ENCODE assay signal across 2 cellular contexts in the genomic region with DNA sequence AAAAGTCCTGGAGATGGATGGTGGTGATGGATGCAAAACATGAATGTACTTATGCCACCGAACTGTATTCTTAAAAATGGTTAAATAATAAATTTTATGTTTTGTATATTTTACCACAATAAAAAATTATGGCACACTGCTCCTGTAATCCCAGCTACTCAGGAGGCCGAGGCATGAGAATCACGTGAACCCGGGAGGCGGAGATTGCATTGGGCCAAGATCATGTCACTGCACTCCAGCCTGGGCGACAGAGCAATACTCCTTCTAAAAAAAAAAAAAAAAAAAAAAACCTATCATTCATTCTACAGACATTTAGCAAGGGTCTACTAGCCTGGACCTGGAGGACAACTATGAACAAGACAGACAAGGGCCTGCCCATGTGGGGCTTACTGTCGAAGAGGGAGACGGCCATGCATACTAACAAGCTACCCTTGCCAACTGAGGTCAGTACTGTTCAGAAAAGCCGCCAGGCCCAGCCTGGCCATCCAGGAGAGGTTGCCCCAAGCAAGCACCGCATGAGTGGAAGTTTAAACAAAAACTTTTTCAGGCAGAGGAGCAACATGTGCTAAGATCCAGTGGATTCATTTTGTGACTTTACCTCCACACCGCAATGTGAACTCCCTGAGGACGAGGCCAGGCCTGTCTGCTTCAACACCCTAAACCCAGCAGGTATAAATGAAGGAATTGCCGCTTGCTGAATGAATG.
TF ChIP-seq lines count a peak whose summit lies in the region.

No MANE protein-coding gene starts in this region.

TF ChIP-seq in IMR-90, 13 proteins besides CTCF, POLR2A, EP300 and RAD21:
- TF ChIP-seq, protein P1, sequence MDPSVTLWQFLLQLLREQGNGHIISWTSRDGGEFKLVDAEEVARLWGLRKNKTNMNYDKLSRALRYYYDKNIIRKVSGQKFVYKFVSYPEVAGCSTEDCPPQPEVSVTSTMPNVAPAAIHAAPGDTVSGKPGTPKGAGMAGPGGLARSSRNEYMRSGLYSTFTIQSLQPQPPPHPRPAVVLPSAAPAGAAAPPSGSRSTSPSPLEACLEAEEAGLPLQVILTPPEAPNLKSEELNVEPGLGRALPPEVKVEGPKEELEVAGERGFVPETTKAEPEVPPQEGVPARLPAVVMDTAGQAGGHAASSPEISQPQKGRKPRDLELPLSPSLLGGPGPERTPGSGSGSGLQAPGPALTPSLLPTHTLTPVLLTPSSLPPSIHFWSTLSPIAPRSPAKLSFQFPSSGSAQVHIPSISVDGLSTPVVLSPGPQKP (IDR thresholded peaks at IDR 0.05; ENCODE audit: borderline replicate concordance, low read depth, low read length): no peak
- TF ChIP-seq MXI1 (IDR thresholded peaks at IDR 0.05; ENCODE audit: borderline replicate concordance, low read depth, low read length): no peak
- TF ChIP-seq NFE2L2 (IDR thresholded peaks at IDR 0.05; ENCODE audit: low read depth, low read length): no peak
- no peak for TF ChIP-seq CEBPB (IDR thresholded peaks at IDR 0.05; ENCODE audit: low read depth, low read length)
- TF ChIP-seq FOS (IDR thresholded peaks at IDR 0.05; ENCODE audit: low read depth, low read length): no peak
- TF ChIP-seq MAZ (IDR thresholded peaks at IDR 0.05; ENCODE audit: borderline replicate concordance, low read depth, low read length): no peak
- TF ChIP-seq CHD1 (IDR thresholded peaks at IDR 0.05; ENCODE audit: low read depth, low read length): no peak

TF ChIP-seq in HEK293T, 16 proteins besides CTCF, POLR2A, EP300 and RAD21 (continued from another document):
- TF ChIP-seq, protein P2, sequence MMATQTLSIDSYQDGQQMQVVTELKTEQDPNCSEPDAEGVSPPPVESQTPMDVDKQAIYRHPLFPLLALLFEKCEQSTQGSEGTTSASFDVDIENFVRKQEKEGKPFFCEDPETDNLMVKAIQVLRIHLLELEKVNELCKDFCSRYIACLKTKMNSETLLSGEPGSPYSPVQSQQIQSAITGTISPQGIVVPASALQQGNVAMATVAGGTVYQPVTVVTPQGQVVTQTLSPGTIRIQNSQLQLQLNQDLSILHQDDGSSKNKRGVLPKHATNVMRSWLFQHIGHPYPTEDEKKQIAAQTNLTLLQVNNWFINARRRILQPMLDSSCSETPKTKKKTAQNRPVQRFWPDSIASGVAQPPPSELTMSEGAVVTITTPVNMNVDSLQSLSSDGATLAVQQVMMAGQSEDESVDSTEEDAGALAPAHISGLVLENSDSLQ (IDR thresholded peaks at IDR 0.05): no peak
- no peak for TF ChIP-seq BHLHE40 (IDR thresholded peaks at IDR 0.05; ENCODE audit: borderline replicate concordance)
